8 cellular contexts compared by ENCODE assay signal in the genomic region with DNA sequence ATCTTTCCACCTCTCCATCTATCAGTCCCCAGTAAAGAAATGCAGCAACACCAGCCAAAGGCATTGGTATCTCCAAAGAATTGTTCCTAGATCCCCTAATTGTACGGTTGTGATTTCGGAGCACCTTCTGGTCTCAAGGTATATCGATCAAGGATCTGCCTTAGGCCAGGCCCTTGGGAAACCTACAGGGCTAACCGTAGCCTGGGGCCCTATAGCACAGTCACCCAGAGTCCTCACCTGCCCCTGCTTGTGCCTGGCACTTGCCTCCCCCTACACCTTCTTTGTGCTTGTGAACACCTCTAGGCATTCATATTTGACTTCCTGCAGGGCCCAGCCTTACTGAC. TPM values are rescaled to one million over a fixed set of nuclear protein-coding genes. Genes with fewer than 3 reads are reported as not detected.
DNase-seq lines count a peak whose midpoint lies in the region; FAIRE-seq and TF ChIP-seq lines count a peak whose summit lies in the region.

No MANE protein-coding gene starts in this region.

- peak overlapping the region; percentile 82 to 86 (median 84) for H3K4me3 Mint-ChIP-seq in nephron

- peaks cover 38% of the 10 kb centered on the region for H3K36me3 Mint-ChIP-seq in nephron (ENCODE audit: low read depth)

- peak overlapping the region; percentile 56 for H3K4me3 ChIP-seq in AG04450 (ENCODE audit: low read depth, low read length)
- H3K4me3 ChIP-seq in HL-60 (replicated peaks; ENCODE audit: insufficient read depth, low read length) = peak overlapping the region; percentile 27
- H3K4me3 ChIP-seq in colonic mucosa = peak overlapping the region; percentile 19

- FAIRE-seq in GM19239 (lab: Jason Lieb, UNC) = no peak

- peak overlapping the region; percentile 84 to 96 (median 86) for H3K27ac Mint-ChIP-seq in nephron

- intact Hi-C loops in colonic mucosa (cut with DNase I) = no loop called here

- TF ChIP-seq CTCF in AG04450 (IDR thresholded peaks at IDR 0.05; ENCODE audit: low read depth, low read length) (no peak), HL-60 (IDR thresholded peaks at IDR 0.05; ENCODE audit: insufficient read depth, low read length) (no peak), colonic mucosa (IDR thresholded peaks at IDR 0.05) (no peak), nephron (IDR thresholded peaks at IDR 0.05; ENCODE audit: unreplicated experiment in 3 of 3) (no peak)

- peaks cover 23% of the 10 kb centered on the region for H3K4me1 Mint-ChIP-seq in nephron

- CTCF ChIA-PET in AG04450 (lab: Charles Lee) = interaction anchor here (1.1 kb wide), 1 partner anchor 13 kb away, joined by 3 read pairs; no protein-coding TSS in a partner anchor

- peak overlapping the region in 1 of 2 donors; percentile 65 for H3K9ac ChIP-seq in colonic mucosa (ENCODE audit: low read depth in 2 of 2, low read length in 2 of 2)

- H3K9me3 Mint-ChIP-seq in nephron = no peaks in the 10 kb centered on the region

- H3K27ac ChIP-seq in AG04450 (ENCODE audit: low read depth, low read length) = peak overlapping the region; percentile 72
- H3K27ac ChIP-seq in HL-60 (replicated peaks) = peak overlapping the region; percentile 72
- peak overlapping the region; percentile 66 for H3K27ac ChIP-seq in colonic mucosa

- no peaks in the 10 kb centered on the region for H3K27me3 Mint-ChIP-seq in nephron (ENCODE audit: low read depth)

- H3K27me3 ChIP-seq in AG04450 (ENCODE audit: control insufficient read depth, insufficient read depth, low read length) = no peaks in the 10 kb centered on the region
- no peaks in the 10 kb centered on the region for H3K27me3 ChIP-seq in HL-60 (ENCODE audit: insufficient read depth, poor library complexity, severe bottlenecking)
- no peaks in the 10 kb centered on the region for H3K27me3 ChIP-seq in colonic mucosa

- DNase-seq in AG04450 (ENCODE audit: low read depth, low spot score) = no peak
- DNase-seq in HL-60 (ENCODE audit: low read depth in 1 of 2, low spot score in 1 of 2) = no peak
- DNase-seq in colonic mucosa = no peak
- DNase-seq in GM19239 (ENCODE audit: insufficient read length, low spot score) = no peak
- no peak for DNase-seq in GM19240 (ENCODE audit: insufficient read length, low spot score)
- DNase-seq in NCI-H446 treated with DMSO at 0.1 percent for 48 hours (lab: John Stamatoyannopoulos, UW) = no peak
- DNase-seq in NCI-H1436 (lab: John Stamatoyannopoulos, UW) = no peak

- no peaks in the 10 kb centered on the region; the same call in 1 of the 2 replicates for H3K9me3 ChIP-seq in AG04450 (ENCODE audit: control insufficient read depth, insufficient read depth, low read length)
- no peaks in the 10 kb centered on the region for H3K9me3 ChIP-seq in colonic mucosa

- POLR2A ChIA-PET in AG04450 (lab: Yijun Ruan, JAX) = interaction anchor here (0.6 to 1.0 kb wide), 5 partner anchors 17 to 246 kb away, joined by 3 to 4 read pairs (median 4); a partner anchor contains a TSS

- peaks cover 18% of the 10 kb centered on the region for H3K36me3 ChIP-seq in colonic mucosa

- H3K4me1 ChIP-seq in colonic mucosa = peaks cover 7% of the 10 kb centered on the region

RNA-seq across cellular contexts. Expression of a gene that starts 16.8 kb away (rescaled TPM):
- polyA plus RNA-seq in AG04450 (2011; rRNA removed) = 5.9 and 7.7 TPM in 2 replicates
- 8.6 and 12.1 TPM in 2 replicates for polyA minus RNA-seq in AG04450 (2011; rRNA and poly(A)+ RNA removed)
- total RNA-seq in colonic mucosa = 10 to 100 TPM; 18.6 to 86.4 TPM

RNA-seq across cellular contexts. Expression of a gene that starts 20.6 kb away (rescaled TPM):
- polyA plus RNA-seq in AG04450 (2011; rRNA removed) = 6.1 and 7.3 TPM in 2 replicates
- 12.2 and 17.3 TPM in 2 replicates for polyA minus RNA-seq in AG04450 (2011; rRNA and poly(A)+ RNA removed)
- 10 to 100 TPM; 30.5 to 42.3 TPM for total RNA-seq in colonic mucosa

RNA-seq across cellular contexts. Expression of a gene that starts 21.9 kb away (rescaled TPM):
- polyA plus RNA-seq in AG04450 (2011; rRNA removed) = 14.0 and 18.5 TPM in 2 replicates
- polyA minus RNA-seq in AG04450 (2011; rRNA and poly(A)+ RNA removed) = 26.5 and 49.1 TPM in 2 replicates
- 10 to 100 TPM; 13.6 to 61.7 TPM for total RNA-seq in colonic mucosa

RNA-seq across cellular contexts. Expression of a gene that starts 37.2 kb away (rescaled TPM):
- 2.3 and 2.7 TPM in 2 replicates for polyA plus RNA-seq in AG04450 (2011; rRNA removed)
- polyA minus RNA-seq in AG04450 (2011; rRNA and poly(A)+ RNA removed) = 2.6 and 3.0 TPM in 2 replicates
- total RNA-seq in colonic mucosa = 10 to 100 TPM; 11.7 to 12.4 TPM

RNA-seq across cellular contexts. Expression of a gene that starts 51.0 kb away (rescaled TPM):
- 8.7 and 9.6 TPM in 2 replicates for polyA plus RNA-seq in AG04450 (2011; rRNA removed)
- 68.2 and 152 TPM in 2 replicates for polyA minus RNA-seq in AG04450 (2011; rRNA and poly(A)+ RNA removed)
- total RNA-seq in colonic mucosa = 10 to 100 TPM; 13.2 to 17.0 TPM
